Comparison of ENCODE assay signal across 31 cellular contexts in genomic region chr10:100883322-100883821, GRCh38. TPM values are rescaled to one million over a fixed set of nuclear protein-coding genes. Genes with fewer than 3 reads are reported as not detected.
DNase-seq lines count a peak whose midpoint lies in the region; ATAC-seq and TF ChIP-seq lines count a peak whose summit lies in the region.
"Had no signal": no experiment of that assay in that cellular context is flagged by ENCODE, and none has a peak within 500 bp of the region (broad histone marks: within the 10 kb centered on the region; RNA-seq: fewer than 3 reads in every experiment).

No MANE protein-coding gene starts in this region.

- TF ChIP-seq CTCF in lower lobe of right lung (IDR thresholded peaks at IDR 0.05): no peak
- no peak for TF ChIP-seq CTCF in prostate gland (IDR thresholded peaks at IDR 0.05)
- no peak for TF ChIP-seq CTCF in foreskin keratinocyte (conservative IDR thresholded peaks at IDR 0.05)

- in situ Hi-C loops in ACHN (cut with HindIII; ENCODE audit: low pct_ligation_motif_present, low pct_unique_long_range_greater_than_20kb, low sequenced_read_pairs): loop anchor here (25.0 kb wide), 1 partner anchor 321 kb away; no protein-coding TSS in a partner anchor

- no peaks in the 10 kb centered on the region for H3K36me3 ChIP-seq in SJSA1
- H3K36me3 ChIP-seq in lower lobe of right lung: no peaks in the 10 kb centered on the region
- H3K36me3 ChIP-seq in prostate gland: no peaks in the 10 kb centered on the region
- H3K36me3 ChIP-seq: left lung, right lobe of liver, upper lobe of left lung had no signal

- peak; percentile 54 for DNase-seq in ELF-1 (ENCODE audit: low read depth, low spot score)
- DNase-seq in SJSA1 (ENCODE audit: low read depth in 1 of 2, low spot score in 2 of 2): no peak
- no peak for DNase-seq in lower lobe of right lung
- no peak for DNase-seq in prostate gland (ENCODE audit: low spot score)
- no peak for DNase-seq in SHP77 (lab: John Stamatoyannopoulos, UW)
- DNase-seq in ACHN: no peak
- no peak for DNase-seq in foreskin keratinocyte
- no peak for DNase-seq in anterior cingulate cortex (lab: John Stamatoyannopoulos, UW)
- DNase-seq: activated CD4-positive, alpha-beta T cell treated with anti-CD3 and anti-CD28 coated beads, Interleukin-2, amount 50 U/mL, for 1 hour; activated naive CD4-positive, alpha-beta T cell treated with anti-CD3 and anti-CD28 coated beads, Interleukin-2, amount 50 U/mL, for 16 hours; activated T-cell treated with anti-CD3 and anti-CD28 coated beads, Interleukin-2, amount 50 U/mL, for 72 hours; amygdala; CD4-positive, CD25-positive, alpha-beta regulatory T cell; effector memory CD8-positive, alpha-beta T cell; foreskin melanocyte; left lung; NCI-H1092; NCI-H187 treated with DMSO at 0.1 percent for 48 hours; NCI-H524 treated with DMSO at 0.1 percent for 48 hours; stimulated activated CD4-positive, alpha-beta T cell treated with anti-CD3 and anti-CD28 coated beads, Interleukin-4, amount 100 ng/mL, for 4 hours; substantia nigra; T-cell; upper lobe of left lung had no signal

- no peak overlapping the region for H3K4me3 ChIP-seq in SJSA1
- no peak overlapping the region for H3K4me3 ChIP-seq in lower lobe of right lung
- no peak overlapping the region for H3K4me3 ChIP-seq in prostate gland
- H3K4me3 ChIP-seq: GM12878, GM23338, left lung, right lobe of liver, upper lobe of left lung had no signal

- no peak for TF ChIP-seq POLR2A in prostate gland (IDR thresholded peaks at IDR 0.05)

- H3K27me3 ChIP-seq in SJSA1 (replicated peaks) (no peaks in the 10 kb centered on the region), lower lobe of right lung (ENCODE audit: low read depth) (peaks cover 11% of the 10 kb centered on the region), prostate gland (replicated peaks; ENCODE audit: insufficient read depth) (no peaks in the 10 kb centered on the region), foreskin keratinocyte (peaks cover 75% of the 10 kb centered on the region)
- H3K27me3 ChIP-seq: right lobe of liver, upper lobe of left lung had no signal

- H3K27ac ChIP-seq in SJSA1: peak overlapping the region; percentile 19; the same call in 1 of the 2 replicates
- H3K27ac ChIP-seq in lower lobe of right lung: peak overlapping the region; percentile 21
- peak overlapping the region; percentile 6 to 42 for H3K27ac ChIP-seq in prostate gland
- H3K27ac ChIP-seq in foreskin keratinocyte: no peak overlapping the region
- H3K27ac ChIP-seq: coronary artery, left lung, right lobe of liver had no signal

- H3K4me1 ChIP-seq in SJSA1 (replicated peaks) (peaks cover 32% of the 10 kb centered on the region), lower lobe of right lung (peaks cover 17% of the 10 kb centered on the region), prostate gland (replicated peaks) (no peaks in the 10 kb centered on the region), foreskin keratinocyte (peaks cover 4% of the 10 kb centered on the region)
- H3K4me1 ChIP-seq: right lobe of liver had no signal

- 66% methylated on average over 14 of the region's 14 CpGs for WGBS in prostate gland

- intact Hi-C loops in lower lobe of right lung (cut with DNase I) (no loop called here), prostate gland (cut with DNase I) (no loop called here)

- H3K9me3 ChIP-seq in SJSA1 (replicated peaks) (no peaks in the 10 kb centered on the region), lower lobe of right lung (no peaks in the 10 kb centered on the region), prostate gland (no peaks in the 10 kb centered on the region)
- H3K9me3 ChIP-seq: left lung, right lobe of liver, upper lobe of left lung had no signal

- ATAC-seq in lower lobe of right lung: no peak
- no peak for ATAC-seq in foreskin keratinocyte
- ATAC-seq: activated T-cell treated with anti-CD3 and anti-CD28 coated beads, Interleukin-2, amount 50 U/mL, for 72 hours; effector memory CD8-positive, alpha-beta T cell; GM12878; GM23338; natural killer cell treated with Interleukin-12 subunit alpha and Interleukin-12 subunit beta and Interleukin-15 and Interleukin-18, amount 100 ng/mL, for 72 hours; Panc1; right lobe of liver; stimulated activated memory B cell treated with anti-CD40 and anti-IgM and Interleukin-4, amounts not matched to agents 10 μg/mL and 1 μg/mL and 100 μg/mL, for 72 hours; T-cell; WTC11 had no signal

RNA-seq across cellular contexts. Expression of gene SLF2, which starts 29.4 kb away (rescaled TPM):
- total RNA-seq in SJSA1 (2014; rRNA removed; shearing (Covaris generic)): 31.4 and 50.1 TPM in 2 replicates
- total RNA-seq in lower lobe of right lung (34.4 TPM), prostate gland (10 to 100 TPM; 25.3 to 77.8 TPM), foreskin keratinocyte (17.7 and 19.3 TPM in 2 replicates)
- polyA plus RNA-seq in foreskin keratinocyte: 2.8 and 3.9 TPM in 2 replicates
